In genomic region chr17:56313201-56313600, GRCh38 we compare ENCODE assay signal across 29 cellular contexts.
DNase-seq lines count a peak whose midpoint lies in the region; TF ChIP-seq lines count a peak whose summit lies in the region.
"Had no signal": no experiment of that assay in that cellular context is flagged by ENCODE, and none has a peak within 500 bp of the region (broad histone marks: within the 10 kb centered on the region; RNA-seq: fewer than 3 reads in every experiment).

No MANE protein-coding gene starts in this region.

- DNase-seq in GDM1 (lab: John Stamatoyannopoulos, UW) (peak; percentile 68), Kasumi-1 (lab: John Stamatoyannopoulos, UW) (peak; percentile 70 to 77), SKM-1 treated with dmso at 0.1 percent for 144 hours (lab: John Stamatoyannopoulos, UW; ENCODE audit: unreplicated experiment) (peak; percentile 55), spleen (peak; percentile 66), smooth muscle cell (lab: John Stamatoyannopoulos, UW; ENCODE audit: unreplicated experiment) (no peak), islet precursor cell (no peak), NCI-H446 treated with DMSO at 0.1 percent for 48 hours (lab: John Stamatoyannopoulos, UW) (no peak)
- DNase-seq: activated CD4-positive, alpha-beta memory T cell treated with anti-CD3 and anti-CD28 coated beads for 36 hours; activated naive CD4-positive, alpha-beta T cell treated with anti-CD3 and anti-CD28 coated beads, Interleukin-2, amount 10 ng/mL, durations not matched to agents 7 days and 5 days; adrenal gland; Caco-2; central memory CD4-positive, alpha-beta T cell; DMS79; effector memory CD8-positive, alpha-beta T cell; foreskin melanocyte; GOT3; KG1; kidney glomerular epithelial cell; MM.1S; NCI-H146; NCI-H2107; NCI-H446; NCI-H82; right lobe of liver; stimulated activated CD4-positive, alpha-beta T cell treated with anti-CD3 and anti-CD28 coated beads, Interleukin-4, amount 100 ng/mL, for 1 hour; stomach; T-helper 2 cell had no signal

- H3K4me1 ChIP-seq in spleen: peaks cover 0 to 15% (median 6%) of the 10 kb centered on the region in 6 donors
- no peaks in the 10 kb centered on the region for H3K4me1 ChIP-seq in smooth muscle cell (ENCODE audit: low read depth)
- H3K4me1 ChIP-seq: adrenal gland, Caco-2, right lobe of liver, stomach, tibial nerve had no signal

- H3K9me3 ChIP-seq in spleen: no peaks in the 10 kb centered on the region
- no peaks in the 10 kb centered on the region for H3K9me3 ChIP-seq in smooth muscle cell (replicated peaks; ENCODE audit: low read depth)
- H3K9me3 ChIP-seq: adrenal gland; BLaER1 treated with 17β-estradiol and CSF1 and Interleukin-3, amounts not matched to agents 10 nM and 100 nM; Caco-2; right lobe of liver; stomach; tibial nerve had no signal

- peak overlapping the region in 6 of 8 donors; percentile 30 to 82 (median 76) for H3K27ac ChIP-seq in spleen
- H3K27ac ChIP-seq in smooth muscle cell (ENCODE audit: low read depth): no peak overlapping the region
- H3K27ac ChIP-seq: adrenal gland; BLaER1 treated with 17β-estradiol and CSF1 and Interleukin-3, amounts not matched to agents 10 nM and 100 nM; right lobe of liver; tibial nerve had no signal

- TF ChIP-seq CTCF in spleen (IDR thresholded peaks at IDR 0.05 in 8 of 11, conservative IDR thresholded peaks at IDR 0.05 in 3 of 11) (no peak), smooth muscle cell (IDR thresholded peaks at IDR 0.05; ENCODE audit: borderline replicate concordance, insufficient read depth, poor library complexity, severe bottlenecking) (no peak)

- no peaks in the 10 kb centered on the region for H3F3A ChIP-seq in smooth muscle cell (ENCODE audit: low read depth)

- H3K36me3 ChIP-seq in spleen: no peaks in the 10 kb centered on the region
- no peaks in the 10 kb centered on the region for H3K36me3 ChIP-seq in smooth muscle cell (ENCODE audit: low read depth)
- H3K36me3 ChIP-seq: adrenal gland; BLaER1 treated with 17β-estradiol and CSF1 and Interleukin-3, amounts not matched to agents 10 nM and 100 nM; right lobe of liver; stomach; tibial nerve had no signal

- TF ChIP-seq POLR2A in spleen (IDR thresholded peaks at IDR 0.05): no peak

- H3K27me3 ChIP-seq in spleen (replicated peaks in 1 of 7) (no peaks in the 10 kb centered on the region), smooth muscle cell (ENCODE audit: low read depth) (peaks cover 13% of the 10 kb centered on the region)
- H3K27me3 ChIP-seq: adrenal gland; BLaER1 treated with 17β-estradiol and CSF1 and Interleukin-3, amounts not matched to agents 10 nM and 100 nM; right lobe of liver; stomach; tibial nerve had no signal

- H3K79me2 ChIP-seq in smooth muscle cell (ENCODE audit: low read depth): no peaks in the 10 kb centered on the region

- intact Hi-C loops in spleen (cut with DNase I; ENCODE audit: low total_unique reads): no loop called here

- H3K4me2 ChIP-seq in smooth muscle cell: no peak overlapping the region
- H3K4me2 ChIP-seq: BLaER1 treated with 17β-estradiol and CSF1 and Interleukin-3, amounts not matched to agents 10 nM and 100 nM had no signal

- H3K4me3 ChIP-seq in spleen (peak overlapping the region in 1 of 8 donors; percentile 15), smooth muscle cell (no peak overlapping the region)
- H3K4me3 ChIP-seq: adrenal gland; BLaER1 treated with 17β-estradiol and CSF1 and Interleukin-3, amounts not matched to agents 10 nM and 100 nM; right lobe of liver; stomach; tibial nerve had no signal

- no peaks in the 10 kb centered on the region for H4K20me1 ChIP-seq in smooth muscle cell (ENCODE audit: low read depth)
- H4K20me1 ChIP-seq: BLaER1 treated with 17β-estradiol and CSF1 and Interleukin-3, amounts not matched to agents 10 nM and 100 nM had no signal

- no peak overlapping the region for H2AFZ ChIP-seq in smooth muscle cell (ENCODE audit: low read depth)

- H3K9ac ChIP-seq in smooth muscle cell (ENCODE audit: low read depth): no peak overlapping the region
- H3K9ac ChIP-seq: BLaER1 treated with 17β-estradiol and CSF1 and Interleukin-3, amounts not matched to agents 10 nM and 100 nM had no signal

Comparison
In these comparisons a context has a peak if more than half of its experiments do, and no peak if none do; other contexts are left out.
1. DNase-seq: peak in GDM1 (single experiment), Kasumi-1 (2 of 2), SKM-1 treated with dmso at 0.1 percent for 144 hours (single experiment) and spleen (single experiment); none in smooth muscle cell (single experiment), islet precursor cell (single experiment) and NCI-H446 treated with DMSO at 0.1 percent for 48 hours (single experiment).